In genomic region chr7:5697754-5698487, GRCh38 we compare ENCODE assay signal across 9 cellular contexts.
DNase-seq lines count a peak whose midpoint lies in the region; ATAC-seq, FAIRE-seq and TF ChIP-seq lines count a peak whose summit lies in the region.
"Had no signal": no experiment of that assay in that cellular context is flagged by ENCODE, and none has a peak within 500 bp of the region (broad histone marks: within the 10 kb centered on the region; RNA-seq: fewer than 3 reads in every experiment).

No MANE protein-coding gene starts in this region.

- no peaks in the 10 kb centered on the region for H3K9me3 Mint-ChIP-seq in activated CD4-positive, alpha-beta T cell treated with anti-CD3 and anti-CD28 coated beads for 36 hours (ENCODE audit: low read depth)
- no peaks in the 10 kb centered on the region for H3K9me3 Mint-ChIP-seq in activated T-helper 17 cell treated with anti-CD3 and anti-CD28 coated beads, Interleukin-2, amount 50 U/mL, for 72 hours

- no peaks in the 10 kb centered on the region for H4K20me1 ChIP-seq in PC-3 (ENCODE audit: low read length)

- H3K79me2 ChIP-seq in PC-3 (ENCODE audit: low read length): peaks cover 17% of the 10 kb centered on the region; the same call in 1 of the 2 replicates

- peaks cover 98% of the 10 kb centered on the region for H3K4me1 Mint-ChIP-seq in activated CD4-positive, alpha-beta T cell treated with anti-CD3 and anti-CD28 coated beads for 36 hours
- H3K4me1 Mint-ChIP-seq in activated T-helper 17 cell treated with anti-CD3 and anti-CD28 coated beads, Interleukin-2, amount 50 U/mL, for 72 hours: peaks cover 75% of the 10 kb centered on the region

- WGBS in stomach, 5 donors: 71 to 78% (median 72%) methylated on average over 9 of the region's 9 CpGs

- H3K4me1 ChIP-seq in kidney (ENCODE audit: control insufficient read depth in 1 of 2, insufficient read depth in 1 of 2, low read depth in 1 of 2, low read length in 2 of 2): peaks cover 49 to 60% of the 10 kb centered on the region in 2 donors
- peaks cover 49 to 100% (median 78%) of the 10 kb centered on the region in 4 donors for H3K4me1 ChIP-seq in stomach
- H3K4me1 ChIP-seq in PC-3 (ENCODE audit: insufficient read depth, low read length): peaks cover 28% of the 10 kb centered on the region

- intact Hi-C loops in activated CD4-positive, alpha-beta T cell treated with anti-CD3 and anti-CD28 coated beads for 36 hours (cut with DNase I, micrococcal nuclease): loop anchor here (5.0 to 10.0 kb wide), 2 partner anchors 124 to 303 kb away; no protein-coding TSS in a partner anchor
- intact Hi-C loops in kidney (cut with DNase I): no loop called here
- intact Hi-C loops in stomach (cut with DNase I; ENCODE audit: low total_unique reads): no loop called here
- intact Hi-C loops in PC-3 (cut with micrococcal nuclease): no loop called here

- FAIRE-seq in kidney (lab: Jason Lieb, UNC): no peak
- FAIRE-seq: A204.1 had no signal

- POLR2A ChIA-PET in activated CD4-positive, alpha-beta T cell treated with anti-CD3 and anti-CD28 coated beads for 36 hours (lab: Charles Lee): interaction anchor here (0.6 kb wide), 1 partner anchor 699 kb away, joined by 4 read pairs; no protein-coding TSS in a partner anchor
- POLR2A ChIA-PET in PC-3 (lab: Charles Lee; ENCODE audit: unreplicated experiment): no interaction called here

- H3K9me3 ChIP-seq in kidney (ENCODE audit: control insufficient read depth in 1 of 2, low read length in 2 of 2): no peaks in the 10 kb centered on the region
- no peaks in the 10 kb centered on the region for H3K9me3 ChIP-seq in stomach
- H3K9me3 ChIP-seq in PC-3 (ENCODE audit: low read length): no peaks in the 10 kb centered on the region

- H3K9ac ChIP-seq in kidney (ENCODE audit: low read length in 2 of 2) (peak overlapping the region in 1 of 2 donors; percentile 14), PC-3 (ENCODE audit: low read length) (no peak overlapping the region)

- no peak for TF ChIP-seq EP300 in stomach (IDR thresholded peaks at IDR 0.05)

- no peak overlapping the region for H2AFZ ChIP-seq in PC-3 (ENCODE audit: low read length)

- H3K36me3 ChIP-seq in kidney (ENCODE audit: control insufficient read depth in 1 of 2, insufficient read depth in 2 of 2, low read length in 2 of 2) (peaks cover 5 to 6% of the 10 kb centered on the region in 2 donors), stomach (peaks cover 0 to 30% (median 21%) of the 10 kb centered on the region in 4 donors), PC-3 (ENCODE audit: low read depth, low read length) (peaks cover 20% of the 10 kb centered on the region; the same call in 1 of the 2 replicates)

- H3K4me3 ChIP-seq in kidney (ENCODE audit: low read length in 2 of 2): no peak overlapping the region
- H3K4me3 ChIP-seq in stomach: no peak overlapping the region
- no peak overlapping the region for H3K4me3 ChIP-seq in PC-3 (ENCODE audit: low read length)

- H3K27ac ChIP-seq in kidney (ENCODE audit: low read depth in 2 of 2, low read length in 2 of 2) (peak overlapping the region; percentile 43 to 96), stomach (peak overlapping the region; percentile 55 to 94 (median 90)), PC-3 (ENCODE audit: low read length) (no peak overlapping the region)

- TF ChIP-seq POLR2A in stomach (IDR thresholded peaks at IDR 0.05): no peak

- no peaks in the 10 kb centered on the region for H3K9me2 ChIP-seq in PC-3 (replicated peaks; ENCODE audit: low read length)

- TF ChIP-seq CTCF in kidney (IDR thresholded peaks at IDR 0.05; ENCODE audit: borderline replicate concordance, extremely low read depth, insufficient read depth) (no peak), stomach (IDR thresholded peaks at IDR 0.05) (no peak), PC-3 (conservative IDR thresholded peaks at IDR 0.05; ENCODE audit: low read depth, low read length) (no peak)

- peaks cover 30% of the 10 kb centered on the region for H3K36me3 Mint-ChIP-seq in activated CD4-positive, alpha-beta T cell treated with anti-CD3 and anti-CD28 coated beads for 36 hours (ENCODE audit: low read depth)
- H3K36me3 Mint-ChIP-seq in activated T-helper 17 cell treated with anti-CD3 and anti-CD28 coated beads, Interleukin-2, amount 50 U/mL, for 72 hours (ENCODE audit: low read depth): peaks cover 88% of the 10 kb centered on the region

- H3K4me3 Mint-ChIP-seq in activated CD4-positive, alpha-beta T cell treated with anti-CD3 and anti-CD28 coated beads for 36 hours: peak overlapping the region; percentile 9
- peak overlapping the region; percentile 85 for H3K4me3 Mint-ChIP-seq in activated T-helper 17 cell treated with anti-CD3 and anti-CD28 coated beads, Interleukin-2, amount 50 U/mL, for 72 hours

- H3F3A ChIP-seq in PC-3 (ENCODE audit: low read length, unreplicated experiment): peaks cover 4% of the 10 kb centered on the region

- H3K27me3 ChIP-seq in stomach (no peaks in the 10 kb centered on the region), PC-3 (ENCODE audit: low read length) (no peaks in the 10 kb centered on the region)

- no peaks in the 10 kb centered on the region for H3K27me3 Mint-ChIP-seq in activated CD4-positive, alpha-beta T cell treated with anti-CD3 and anti-CD28 coated beads for 36 hours
- no peaks in the 10 kb centered on the region for H3K27me3 Mint-ChIP-seq in activated T-helper 17 cell treated with anti-CD3 and anti-CD28 coated beads, Interleukin-2, amount 50 U/mL, for 72 hours

- CTCF ChIA-PET in activated CD4-positive, alpha-beta T cell treated with anti-CD3 and anti-CD28 coated beads for 36 hours (lab: Charles Lee): interaction anchor here (0.6 to 8.4 kb wide), 10 partner anchors 8 to 817 kb away, joined by 3 to 127 read pairs (median 6); no protein-coding TSS in a partner anchor
- CTCF ChIA-PET in PC-3 (lab: Charles Lee): no interaction called here

- peak overlapping the region; percentile 86 for H3K27ac Mint-ChIP-seq in activated CD4-positive, alpha-beta T cell treated with anti-CD3 and anti-CD28 coated beads for 36 hours
- H3K27ac Mint-ChIP-seq in activated T-helper 17 cell treated with anti-CD3 and anti-CD28 coated beads, Interleukin-2, amount 50 U/mL, for 72 hours: peak overlapping the region; percentile 49

- BruUV-seq in PC-3 (replicated peaks; lab: Mats Ljungman, UMichigan): no TSS peak

- DNase-seq in activated CD4-positive, alpha-beta T cell treated with anti-CD3 and anti-CD28 coated beads for 36 hours: no peak
- DNase-seq in activated CD4-positive, alpha-beta T cell treated with anti-CD3 and anti-CD28 coated beads, Interleukin-2, amount 50 U/mL, for 1 hour: no peak
- DNase-seq in kidney (no peak), stomach (no peak), NCI-H524 treated with DMSO at 0.1 percent for 48 hours (lab: John Stamatoyannopoulos, UW) (no peak), PC-3 (no peak)

- ATAC-seq in activated CD4-positive, alpha-beta T cell treated with anti-CD3 and anti-CD28 coated beads for 36 hours: no peak
- no peak for ATAC-seq in activated T-helper 17 cell treated with anti-CD3 and anti-CD28 coated beads, Interleukin-2, amount 50 U/mL, for 72 hours (replicated peaks)
- ATAC-seq in GM18867 (IDR thresholded peaks at IDR 0.05; ENCODE audit: unreplicated experiment): no peak
- ATAC-seq in PC-3: no peak

- no peak overlapping the region for H3K4me2 ChIP-seq in PC-3 (ENCODE audit: low read length)

Comparison
In these comparisons a context has a peak if more than half of its experiments do, and no peak if none do; other contexts are left out.
1. intact Hi-C loops: an anchor here in activated CD4-positive, alpha-beta T cell treated with anti-CD3 and anti-CD28 coated beads for 36 hours (5.0 to 10.0 kb wide); none called in kidney, stomach and PC-3.